8 cellular contexts compared by ENCODE assay signal in genomic region chr1:244864253-244865027, GRCh38. TPM values are rescaled to one million over a fixed set of nuclear protein-coding genes. Genes with fewer than 3 reads are reported as not detected.
A peak's percentile ranks its signal among the peaks of the same experiment; 100 is the strongest.
DNase-seq lines count a peak whose midpoint lies in the region; ATAC-seq, FAIRE-seq and TF ChIP-seq lines count a peak whose summit lies in the region.

TSS of gene HNRNPU (minus strand) at chr1:244864543. CDS start at chr1:244864307, 236 bp downstream.

- H3K27ac ChIP-seq in OCI-LY1 (ENCODE audit: low read depth, low read length, poor library complexity, severe bottlenecking): peak within 1 kb of the TSS; percentile 80

- H3F3A ChIP-seq in OCI-LY1 (ENCODE audit: insufficient read depth, low read length): no peaks in the 10 kb centered on the region; the same call in 1 of the 2 replicates

- peak; percentile 99 for DNase-seq in DMS 273 (lab: John Stamatoyannopoulos, UW; ENCODE audit: unreplicated experiment)
- DNase-seq in HuH-7 (ENCODE audit: low spot score): peak; percentile 83
- DNase-seq in activated CD8-positive, alpha-beta memory T cell treated with anti-CD3 and anti-CD28 coated beads, Interleukin-2, amount 50 U/mL, for 4 hours: peak; percentile 96
- DNase-seq in mesothelial cell of epicardium (ENCODE audit: low spot score in 2 of 2, unreplicated experiment in 2 of 2): peak; percentile 95 to 98
- peak; percentile 95 for DNase-seq in stimulated activated CD8-positive, alpha-beta memory T cell treated with anti-CD3 and anti-CD28 coated beads, Interleukin-15, amount 100 ng/mL, for 48 hours (ENCODE audit: low read depth in 2 of 2)

- TF ChIP-seq CTCF in OCI-LY1 (IDR thresholded peaks at IDR 0.05; ENCODE audit: low read length) (peak; percentile 33; the same call in 1 of the 2 replicates), mesothelial cell of epicardium (IDR thresholded peaks at IDR 0.05; ENCODE audit: unreplicated experiment) (peak; percentile 60)

- peaks cover 39% of the 10 kb centered on the region for H3K4me1 ChIP-seq in OCI-LY1 (ENCODE audit: insufficient read depth, low read length, severe bottlenecking)

- peak within 1 kb of the TSS; percentile 92 for H3K4me3 Mint-ChIP-seq in mesothelial cell of epicardium

- H3K36me3 ChIP-seq in OCI-LY1 (ENCODE audit: insufficient read depth, low read length): peaks cover 42% of the 10 kb centered on the region

- peak within 1 kb of the TSS; percentile 93 for H3K9ac ChIP-seq in OCI-LY1 (ENCODE audit: low read length)

- H3K4me3 ChIP-seq in OCI-LY1 (ENCODE audit: low read depth, low read length, poor library complexity, severe bottlenecking): peak within 1 kb of the TSS; percentile 86

- ATAC-seq in GM21447 (IDR thresholded peaks at IDR 0.05; ENCODE audit: unreplicated experiment): peak; percentile 60

- H3K4me1 Mint-ChIP-seq in mesothelial cell of epicardium: peaks cover 46% of the 10 kb centered on the region

- FAIRE-seq in endometrium (lab: Jason Lieb, UNC): peak; percentile 35

- no peak within 1 kb of the TSS for H2AFZ ChIP-seq in OCI-LY1 (ENCODE audit: low read length)

- no peaks in the 10 kb centered on the region for H3K27me3 ChIP-seq in OCI-LY1 (ENCODE audit: insufficient read depth, low read length)

- H3K79me2 ChIP-seq in OCI-LY1 (ENCODE audit: insufficient read depth, low read length): peaks cover 42% of the 10 kb centered on the region

- H3K27ac Mint-ChIP-seq in mesothelial cell of epicardium: peak within 1 kb of the TSS; percentile 98

- no peaks in the 10 kb centered on the region for H3K9me3 Mint-ChIP-seq in mesothelial cell of epicardium

- H3K9me3 ChIP-seq in OCI-LY1 (ENCODE audit: low read length): no peaks in the 10 kb centered on the region

- H4K20me1 ChIP-seq in OCI-LY1 (ENCODE audit: insufficient read depth, low read length): peaks cover 18% of the 10 kb centered on the region; the same call in 1 of the 2 replicates

- peak within 1 kb of the TSS; percentile 94 for H3K4me2 ChIP-seq in OCI-LY1 (ENCODE audit: low read length)

- no peaks in the 10 kb centered on the region for H3K9me2 ChIP-seq in OCI-LY1 (ENCODE audit: low read depth, low read length)

- peaks cover 11% of the 10 kb centered on the region for H3K36me3 Mint-ChIP-seq in mesothelial cell of epicardium

- H3K27me3 Mint-ChIP-seq in mesothelial cell of epicardium (ENCODE audit: low read depth): no peaks in the 10 kb centered on the region

RNA-seq across cellular contexts. Expression of gene HNRNPU, which starts in this region (rescaled TPM):
- total RNA-seq in mesothelial cell of epicardium: 423 to 436 TPM (median 424 TPM) in 3 replicates

Comparison
In these comparisons a context has a peak if more than half of its experiments do, and no peak if none do; other contexts are left out.
1. Peak in every context shown above with its lines: DNase-seq, ATAC-seq, H3K4me3 ChIP-seq and H3K27ac ChIP-seq.